35 cellular contexts compared by ENCODE assay signal in the genomic region with DNA sequence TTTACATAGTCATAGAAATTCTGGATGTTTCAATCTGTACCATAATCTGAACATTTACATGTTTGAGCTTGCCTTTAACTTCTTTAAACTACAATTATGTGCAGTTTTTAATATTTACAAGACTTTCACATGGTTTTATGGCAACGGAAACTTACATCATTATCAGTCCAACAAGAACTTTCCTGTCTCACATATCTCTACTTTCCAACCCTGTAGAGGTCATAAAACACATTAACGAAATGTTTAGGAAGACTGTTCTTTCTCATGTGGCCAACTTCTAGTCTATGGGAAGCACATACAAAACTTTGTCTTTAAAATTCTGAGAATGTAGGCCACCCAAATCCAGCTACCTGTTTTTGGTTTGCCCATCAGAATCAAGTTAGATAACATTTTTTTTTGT.
"Had no signal": no experiment of that assay in that cellular context is flagged by ENCODE, and none has a peak within 500 bp of the region (broad histone marks: within the 10 kb centered on the region; RNA-seq: fewer than 3 reads in every experiment).

No MANE protein-coding gene starts in this region.

- ATAC-seq: activated CD4-positive, alpha-beta T cell treated with anti-CD3 and anti-CD28 coated beads for 36 hours; activated CD4-positive, CD25-positive, alpha-beta regulatory T cell treated with anti-CD3 and anti-CD28 coated beads, Interleukin-2, amount 50 U/mL, for 24 hours; activated CD8-positive, alpha-beta T cell treated with anti-CD3 and anti-CD28 coated beads, Interleukin-2, amount 10 ng/mL, durations not matched to agents 7 days and 5 days; activated naive CD4-positive, alpha-beta T cell treated with anti-CD3 and anti-CD28 coated beads, Interleukin-2, amount 50 U/mL, for 72 hours; activated T-cell treated with anti-CD3 and anti-CD28 coated beads, Interleukin-2, amount 50 U/mL, for 4 hours; activated T-cell treated with anti-CD3 and anti-CD28 coated beads, Interleukin-2, amount 50 U/mL, for 72 hours; activated T-helper 17 cell treated with anti-CD3 and anti-CD28 coated beads, Interleukin-2, amount 50 U/mL, for 72 hours; body of pancreas; WTC11 had no signal

- H3K4me3 ChIP-seq: adrenal gland, body of pancreas, breast epithelium had no signal

- H3K9me3 ChIP-seq: adrenal gland, body of pancreas, breast epithelium had no signal

- H3K4me1 ChIP-seq: adrenal gland, body of pancreas, breast epithelium had no signal

- FAIRE-seq: TTC549 had no signal

- DNase-seq: activated CD4-positive, alpha-beta memory T cell treated with anti-CD3 and anti-CD28 coated beads, Interleukin-2, amount 10 ng/mL, durations not matched to agents 7 days and 5 days; activated CD4-positive, alpha-beta T cell treated with anti-CD3 and anti-CD28 coated beads for 1 hour; activated CD4-positive, alpha-beta T cell treated with anti-CD3 and anti-CD28 coated beads for 36 hours; activated CD4-positive, alpha-beta T cell treated with anti-CD3 and anti-CD28 coated beads for 48 hours; activated CD4-positive, alpha-beta T cell treated with anti-CD3 and anti-CD28 coated beads, Interleukin-2, amount 10 ng/mL, durations not matched to agents 7 days and 5 days; activated CD4-positive, alpha-beta T cell treated with anti-CD3 and anti-CD28 coated beads, Interleukin-2, amount 50 U/mL, for 48 hours; activated CD4-positive, CD25-positive, alpha-beta regulatory T cell; activated CD8-positive, alpha-beta memory T cell treated with anti-CD3 and anti-CD28 coated beads, Interleukin-2, amount 50 U/mL, for 4 hours; activated CD8-positive, alpha-beta T cell treated with anti-CD3 and anti-CD28 coated beads, Interleukin-2, amount 10 ng/mL, durations not matched to agents 7 days and 5 days; activated effector memory CD4-positive, alpha-beta T cell treated with anti-CD3 and anti-CD28 coated beads, Interleukin-2, amount 50 U/mL, for 16 hours; activated gamma-delta T cell treated with Interleukin-2 at 50 U/mL for 16 hours; activated naive CD4-positive, alpha-beta T cell; activated naive CD4-positive, alpha-beta T cell treated with anti-CD3 and anti-CD28 coated beads for 36 hours; activated naive CD4-positive, alpha-beta T cell treated with anti-CD3 and anti-CD28 coated beads, Interleukin-2, amount 50 U/mL, for 16 hours; activated naive CD8-positive, alpha-beta T cell treated with anti-CD3 and anti-CD28 coated beads for 36 hours; activated T-cell treated with anti-CD3 and anti-CD28 coated beads for 4 hours; activated T-cell treated with anti-CD3 and anti-CD28 coated beads, Interleukin-2, amount 50 U/mL, for 1 hour; activated T-cell treated with anti-CD3 and anti-CD28 coated beads, Interleukin-2, amount 50 U/mL, for 4 hours; activated T-cell treated with anti-CD3 and anti-CD28 coated beads, Interleukin-2, amount 50 U/mL, for 72 hours; adrenal gland; amniotic stem cell; aorta; body of pancreas; brain microvascular endothelial cell; central memory CD4-positive, alpha-beta T cell; T-helper 1 cell; T-helper 2 cell; T-helper 9 cell; WERI-Rb-1 had no signal

- H3K27me3 ChIP-seq: adrenal gland, body of pancreas, brain microvascular endothelial cell, breast epithelium had no signal

- H3K36me3 ChIP-seq: adrenal gland, brain microvascular endothelial cell, breast epithelium, WERI-Rb-1 had no signal

- H3K27ac ChIP-seq: adrenal gland, body of pancreas, brain microvascular endothelial cell, breast epithelium, WERI-Rb-1 had no signal
